Comparison of ENCODE assay signal across 34 cellular contexts in the genomic region with DNA sequence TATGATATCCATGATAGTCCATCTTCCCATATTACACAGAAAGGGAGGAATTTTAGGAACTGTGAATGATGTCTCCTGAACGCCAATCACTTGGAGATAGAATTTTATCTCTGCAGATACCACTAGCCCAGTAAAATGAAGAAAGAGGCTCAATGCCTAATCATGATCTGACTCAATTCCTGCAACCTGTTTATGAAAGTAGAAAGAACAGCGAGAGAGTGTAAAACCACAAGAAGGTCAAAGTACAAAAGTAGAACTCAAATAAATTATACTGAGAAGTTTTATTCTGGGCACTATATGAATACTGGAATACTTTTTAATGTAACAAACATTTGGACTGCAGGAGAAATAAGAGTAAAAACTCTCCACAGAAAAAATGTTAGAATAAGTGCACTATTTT.
"Had no signal": no experiment of that assay in that cellular context is flagged by ENCODE, and none has a peak within 500 bp of the region (broad histone marks: within the 10 kb centered on the region; RNA-seq: fewer than 3 reads in every experiment).

No MANE protein-coding gene starts in this region.

- H3K27ac ChIP-seq: adrenal gland, body of pancreas, brain microvascular endothelial cell, breast epithelium, VCaP had no signal

- H3K36me3 ChIP-seq: adrenal gland, brain microvascular endothelial cell, breast epithelium had no signal

- H3K9me3 ChIP-seq: adrenal gland, body of pancreas, breast epithelium had no signal

- H3K4me3 ChIP-seq: adrenal gland, body of pancreas, breast epithelium had no signal

- ATAC-seq: activated CD8-positive, alpha-beta T cell treated with anti-CD3 and anti-CD28 coated beads for 36 hours; activated naive CD4-positive, alpha-beta T cell treated with anti-CD3 and anti-CD28 coated beads, Interleukin-2, amount 50 U/mL, for 72 hours; activated T-cell treated with anti-CD3 and anti-CD28 coated beads, Interleukin-2, amount 50 U/mL, for 4 hours; activated T-cell treated with anti-CD3 and anti-CD28 coated beads, Interleukin-2, amount 50 U/mL, for 72 hours; activated T-helper 17 cell treated with anti-CD3 and anti-CD28 coated beads, Interleukin-2, amount 50 U/mL, for 72 hours; body of pancreas had no signal

- H3K27me3 ChIP-seq: adrenal gland, body of pancreas, brain microvascular endothelial cell, breast epithelium had no signal

- DNase-seq: activated B cell treated with CpG ODN at 0.5 μM for 24 hours; activated CD4-positive, alpha-beta memory T cell treated with anti-CD3 and anti-CD28 coated beads for 36 hours; activated CD4-positive, alpha-beta T cell treated with anti-CD3 and anti-CD28 coated beads for 4 hours; activated CD4-positive, alpha-beta T cell treated with anti-CD3 and anti-CD28 coated beads, Interleukin-2, amount 10 ng/mL, durations not matched to agents 24 days and 14 days; activated CD4-positive, alpha-beta T cell treated with anti-CD3 and anti-CD28 coated beads, Interleukin-2, amount 50 U/mL, for 1 hour; activated CD4-positive, alpha-beta T cell treated with anti-CD3 and anti-CD28 coated beads, Interleukin-2, amount 50 U/mL, for 4 hours; activated CD4-positive, CD25-positive, alpha-beta regulatory T cell treated with anti-CD3 and anti-CD28 coated beads, Interleukin-2, amount 50 U/mL, for 72 hours; activated CD8-positive, alpha-beta memory T cell treated with anti-CD3 and anti-CD28 coated beads, Interleukin-2, amount 50 U/mL, for 4 hours; activated CD8-positive, alpha-beta T cell treated with anti-CD3 and anti-CD28 coated beads for 36 hours; activated effector memory CD4-positive, alpha-beta T cell treated with anti-CD3 and anti-CD28 coated beads, Interleukin-2, amount 50 U/mL, for 16 hours; activated gamma-delta T cell treated with Interleukin-2 at 50 U/mL for 16 hours; activated naive CD4-positive, alpha-beta T cell; activated naive CD4-positive, alpha-beta T cell treated with anti-CD3 and anti-CD28 coated beads for 36 hours; activated naive CD4-positive, alpha-beta T cell treated with anti-CD3 and anti-CD28 coated beads, Interleukin-2, amount 50 U/mL, for 16 hours; activated naive CD8-positive, alpha-beta T cell treated with anti-CD3 and anti-CD28 coated beads for 36 hours; activated T-cell treated with anti-CD3 and anti-CD28 coated beads for 4 hours; activated T-cell treated with anti-CD3 and anti-CD28 coated beads, Interleukin-2, amount 50 U/mL, for 1 hour; activated T-cell treated with anti-CD3 and anti-CD28 coated beads, Interleukin-2, amount 50 U/mL, for 4 hours; activated T-cell treated with anti-CD3 and anti-CD28 coated beads, Interleukin-2, amount 50 U/mL, for 72 hours; adrenal gland; amygdala; anterior cingulate cortex; body of pancreas; brain microvascular endothelial cell; central memory CD4-positive, alpha-beta T cell; T-helper 1 cell; T-helper 2 cell; T-helper 9 cell had no signal

- FAIRE-seq: astrocyte, TTC549 had no signal

- H3K4me1 ChIP-seq: adrenal gland, body of pancreas, breast epithelium had no signal
